ENCODE assay signal across 9 cellular contexts in genomic region chr18:76953186-76953982, GRCh38.
DNase-seq lines count a peak whose midpoint lies in the region; ATAC-seq and TF ChIP-seq lines count a peak whose summit lies in the region.
"Had no signal": no experiment of that assay in that cellular context is flagged by ENCODE, and none has a peak within 500 bp of the region (broad histone marks: within the 10 kb centered on the region; RNA-seq: fewer than 3 reads in every experiment).

No MANE protein-coding gene starts in this region.

- TF ChIP-seq POLR2A in erythroblast (IDR thresholded peaks at IDR 0.05; ENCODE audit: low read length), result no peak

- H3K9ac ChIP-seq in Karpas-422 (ENCODE audit: low read length), result no peak overlapping the region

- H3K27ac ChIP-seq in 22Rv1, result 0 out of 2 replicates have a peak overlapping the region, but pooled peaks have one; percentile 10
- H3K27ac ChIP-seq in SJCRH30, result no peak overlapping the region
- H3K27ac ChIP-seq in Karpas-422 (ENCODE audit: low read length), result no peak overlapping the region

- H3K79me2 ChIP-seq in Karpas-422 (ENCODE audit: low read length), result no peaks in the 10 kb centered on the region; the same call in 1 of the 2 replicates

- H3K9me2 ChIP-seq in Karpas-422 (replicated peaks; ENCODE audit: insufficient read depth, low read length), result no peaks in the 10 kb centered on the region

- H3K4me1 ChIP-seq in SJCRH30 (no peaks in the 10 kb centered on the region; the same call in 1 of the 2 replicates), Karpas-422 (ENCODE audit: low read length) (no peaks in the 10 kb centered on the region)

- no peak overlapping the region for H3K4me2 ChIP-seq in Karpas-422 (ENCODE audit: low read depth, low read length, poor library complexity, severe bottlenecking)

- H3K36me3 ChIP-seq in SJCRH30 (no peaks in the 10 kb centered on the region), Karpas-422 (ENCODE audit: insufficient read depth, low read length) (peaks cover 33% of the 10 kb centered on the region; the same call in 1 of the 2 replicates)

- DNase-seq in NCI-H2107 (lab: John Stamatoyannopoulos, UW) (peak; percentile 41), dermis blood vessel endothelial cell (peak; percentile 76), mucosa of gallbladder (ENCODE audit: low spot score) (peak; percentile 84), erythroblast (lab: John Stamatoyannopoulos, UW) (no peak), SJCRH30 (no peak), Karpas-422 (no peak)

- H3K9me3 ChIP-seq in SJCRH30 (replicated peaks) (no peaks in the 10 kb centered on the region), Karpas-422 (ENCODE audit: low read length) (no peaks in the 10 kb centered on the region)

- no peak for ATAC-seq in GM18867 (IDR thresholded peaks at IDR 0.05; ENCODE audit: unreplicated experiment)
- ATAC-seq: GM12878 had no signal

- H4K20me1 ChIP-seq in Karpas-422 (ENCODE audit: insufficient read depth, low read depth, low read length), result no peaks in the 10 kb centered on the region

- no peak for TF ChIP-seq CTCF in 22Rv1 (IDR thresholded peaks at IDR 0.05)

- H3K27me3 ChIP-seq in SJCRH30 (no peaks in the 10 kb centered on the region), Karpas-422 (ENCODE audit: low read length) (no peaks in the 10 kb centered on the region)

- H3K4me3 ChIP-seq in SJCRH30 (no peak overlapping the region), Karpas-422 (ENCODE audit: low read length) (no peak overlapping the region)
- H3K4me3 ChIP-seq: GM12878 had no signal

- H2AFZ ChIP-seq in Karpas-422 (ENCODE audit: low read length), result no peak overlapping the region

Comparison
In these comparisons a context has a peak if more than half of its experiments do, and no peak if none do; other contexts are left out.
1. DNase-seq: peak in NCI-H2107 (single experiment), dermis blood vessel endothelial cell (single experiment) and mucosa of gallbladder (single experiment); none in erythroblast (0 of 2), SJCRH30 (0 of 2) and Karpas-422 (single experiment).